18 cellular contexts compared by ENCODE assay signal in genomic region chr12:53276511-53276910, GRCh38.
"Had no signal": no experiment of that assay in that cellular context is flagged by ENCODE, and none has a peak within 500 bp of the region (broad histone marks: within the 10 kb centered on the region; RNA-seq: fewer than 3 reads in every experiment).

No MANE protein-coding gene starts in this region.

- H3K4me2 ChIP-seq: neural progenitor cell, smooth muscle cell had no signal

- H3K27me3 ChIP-seq: esophagus squamous epithelium, gastroesophageal sphincter, neural progenitor cell, pancreas had no signal

- H3K9ac ChIP-seq: neural progenitor cell had no signal

- DNase-seq: dermis blood vessel endothelial cell; esophagus squamous epithelium; foreskin fibroblast; glutamatergic neuron; immature natural killer cell; left cardiac atrium; left ventricle myocardium inferior; lower lobe of right lung; midbrain; occipital lobe; pancreas; right cardiac atrium; stimulated activated CD4-positive, alpha-beta T cell treated with anti-CD3 and anti-CD28 coated beads, Interleukin-2, amount 100 ng/mL, for 48 hours; stimulated activated naive CD4-positive, alpha-beta T cell treated with Interleukin-2 at 50 U/mL for 16 hours; trophoblast cell had no signal

- H3K4me1 ChIP-seq: gastroesophageal sphincter, left ventricle myocardium inferior, lower lobe of right lung, neural progenitor cell, pancreas had no signal

- H2AFZ ChIP-seq: neural progenitor cell had no signal

- H3K27ac ChIP-seq: gastroesophageal sphincter, left ventricle myocardium inferior, lower lobe of right lung, neural progenitor cell, pancreas had no signal

- H3K4me3 ChIP-seq: esophagus squamous epithelium, gastroesophageal sphincter, left ventricle myocardium inferior, lower lobe of right lung, neural progenitor cell, pancreas, smooth muscle cell had no signal

- H3K9me3 ChIP-seq: esophagus squamous epithelium, gastroesophageal sphincter, left ventricle myocardium inferior, lower lobe of right lung, pancreas had no signal

- ATAC-seq: gastroesophageal sphincter, left cardiac atrium, pancreas, right cardiac atrium had no signal

- H3K36me3 ChIP-seq: gastroesophageal sphincter, left ventricle myocardium inferior, lower lobe of right lung, pancreas had no signal
